Comparison of ENCODE assay signal across 11 cellular contexts in the genomic region with DNA sequence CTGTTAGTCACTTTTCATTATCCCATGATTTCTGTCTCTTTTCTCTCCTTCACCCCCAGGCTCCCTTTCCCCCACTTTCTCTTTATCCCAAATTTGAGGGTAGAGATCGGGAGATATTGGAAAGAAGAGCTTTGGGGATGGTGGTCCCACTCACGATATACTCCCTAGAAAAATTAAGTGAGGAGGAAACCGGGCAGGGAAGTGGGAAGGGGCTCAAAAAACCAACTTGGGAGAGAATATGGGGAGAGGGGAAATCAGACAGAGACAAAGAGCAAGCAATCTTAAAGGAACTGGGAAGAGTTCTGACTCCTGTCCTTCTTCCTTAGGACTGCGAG. TPM values are rescaled to one million over a fixed set of nuclear protein-coding genes. Genes with fewer than 3 reads are reported as not detected.
DNase-seq lines count a peak whose midpoint lies in the region; ATAC-seq lines count a peak whose summit lies in the region.
"Had no signal": no experiment of that assay in that cellular context is flagged by ENCODE, and none has a peak within 500 bp of the region (broad histone marks: within the 10 kb centered on the region; RNA-seq: fewer than 3 reads in every experiment).

No MANE protein-coding gene starts in this region.

- H3K27ac Mint-ChIP-seq in activated CD4-positive, alpha-beta memory T cell treated with anti-CD3 and anti-CD28 coated beads for 36 hours: no peak overlapping the region
- H3K27ac Mint-ChIP-seq in activated CD4-positive, alpha-beta memory T cell treated with anti-CD3 and anti-CD28 coated beads, Interleukin-2, amount 10 ng/mL, durations not matched to agents 7 days and 5 days: no peak overlapping the region
- H3K27ac Mint-ChIP-seq in activated T-helper 1 cell treated with anti-CD3 and anti-CD28 coated beads, Interleukin-12 subunit alpha, Interleukin-12 subunit beta, Interleukin-2, Interleukin-4 antibody, amounts not matched to agents 30 ng/mL and 10 ng/mL and 1 ng/mL, durations not matched to agents 14 hours and 24 hours and 36 hours: no peak overlapping the region
- peak overlapping the region; percentile 69 for H3K27ac Mint-ChIP-seq in stimulated activated memory B cell treated with anti-CD40 and anti-IgM and Interleukin-4, amounts not matched to agents 10 μg/mL and 1 μg/mL and 100 μg/mL, for 72 hours

- intact Hi-C loops in activated CD4-positive, alpha-beta memory T cell treated with anti-CD3 and anti-CD28 coated beads for 36 hours (cut with micrococcal nuclease): no loop called here
- intact Hi-C loops in activated T-helper 1 cell treated with anti-CD3 and anti-CD28 coated beads, Interleukin-12 subunit alpha, Interleukin-12 subunit beta, Interleukin-2, Interleukin-4 antibody, amounts not matched to agents 30 ng/mL and 10 ng/mL and 1 ng/mL, durations not matched to agents 14 hours and 24 hours and 36 hours (cut with micrococcal nuclease): no loop called here

- H3K4me3 ChIP-seq in iPS-20b (ENCODE audit: low read length): peak overlapping the region; percentile 85

- no peak overlapping the region for H3K27ac ChIP-seq in iPS-20b (ENCODE audit: low read length)

- H3K9me3 ChIP-seq in iPS-20b (ENCODE audit: insufficient read depth, low read depth, low read length): no peaks in the 10 kb centered on the region
- H3K9me3 ChIP-seq: tibial nerve had no signal

- peak overlapping the region; percentile 68; the same call in 1 of the 2 replicates for H3K9ac ChIP-seq in iPS-20b (ENCODE audit: low read depth, low read length)

- no peaks in the 10 kb centered on the region for H3K9me3 Mint-ChIP-seq in activated CD4-positive, alpha-beta memory T cell treated with anti-CD3 and anti-CD28 coated beads for 36 hours
- no peaks in the 10 kb centered on the region for H3K9me3 Mint-ChIP-seq in activated CD4-positive, alpha-beta memory T cell treated with anti-CD3 and anti-CD28 coated beads, Interleukin-2, amount 10 ng/mL, durations not matched to agents 7 days and 5 days
- H3K9me3 Mint-ChIP-seq in activated T-helper 1 cell treated with anti-CD3 and anti-CD28 coated beads, Interleukin-12 subunit alpha, Interleukin-12 subunit beta, Interleukin-2, Interleukin-4 antibody, amounts not matched to agents 30 ng/mL and 10 ng/mL and 1 ng/mL, durations not matched to agents 14 hours and 24 hours and 36 hours: no peaks in the 10 kb centered on the region
- H3K9me3 Mint-ChIP-seq in stimulated activated memory B cell treated with anti-CD40 and anti-IgM and Interleukin-4, amounts not matched to agents 10 μg/mL and 1 μg/mL and 100 μg/mL, for 72 hours: no peaks in the 10 kb centered on the region

- H3K4me1 ChIP-seq in iPS-20b (ENCODE audit: insufficient read depth, low read length): peaks cover 11% of the 10 kb centered on the region; the same call in 1 of the 2 replicates

- H3K27me3 Mint-ChIP-seq in activated CD4-positive, alpha-beta memory T cell treated with anti-CD3 and anti-CD28 coated beads for 36 hours: peaks cover 3% of the 10 kb centered on the region
- H3K27me3 Mint-ChIP-seq in activated CD4-positive, alpha-beta memory T cell treated with anti-CD3 and anti-CD28 coated beads, Interleukin-2, amount 10 ng/mL, durations not matched to agents 7 days and 5 days: peaks cover 18% of the 10 kb centered on the region
- peaks cover 16% of the 10 kb centered on the region for H3K27me3 Mint-ChIP-seq in activated T-helper 1 cell treated with anti-CD3 and anti-CD28 coated beads, Interleukin-12 subunit alpha, Interleukin-12 subunit beta, Interleukin-2, Interleukin-4 antibody, amounts not matched to agents 30 ng/mL and 10 ng/mL and 1 ng/mL, durations not matched to agents 14 hours and 24 hours and 36 hours (ENCODE audit: insufficient read depth)
- H3K27me3 Mint-ChIP-seq in stimulated activated memory B cell treated with anti-CD40 and anti-IgM and Interleukin-4, amounts not matched to agents 10 μg/mL and 1 μg/mL and 100 μg/mL, for 72 hours: peaks cover 15% of the 10 kb centered on the region

- H3K27me3 ChIP-seq in iPS-20b (ENCODE audit: insufficient read depth, low read length): peaks cover 39% of the 10 kb centered on the region

- POLR2A ChIA-PET in activated CD4-positive, alpha-beta memory T cell treated with anti-CD3 and anti-CD28 coated beads for 36 hours (lab: Charles Lee): no interaction called here
- POLR2A ChIA-PET in activated CD4-positive, alpha-beta memory T cell treated with anti-CD3 and anti-CD28 coated beads, Interleukin-2, amount 10 ng/mL, durations not matched to agents 7 days and 5 days (lab: Charles Lee): no interaction called here

- H3K36me3 ChIP-seq in iPS-20b (ENCODE audit: insufficient read depth, low read depth, low read length): no peaks in the 10 kb centered on the region
- H3K36me3 ChIP-seq: tibial nerve had no signal

- no peak for ATAC-seq in stimulated activated memory B cell treated with anti-CD40 and anti-IgM and Interleukin-4, amounts not matched to agents 10 μg/mL and 1 μg/mL and 100 μg/mL, for 72 hours
- no peak for ATAC-seq in GM18867 (IDR thresholded peaks at IDR 0.05; ENCODE audit: unreplicated experiment)
- ATAC-seq: activated CD4-positive, CD25-positive, alpha-beta regulatory T cell treated with anti-CD3 and anti-CD28 coated beads, Interleukin-2, amount 50 U/mL, for 24 hours had no signal

- no peaks in the 10 kb centered on the region for H3K36me3 Mint-ChIP-seq in activated CD4-positive, alpha-beta memory T cell treated with anti-CD3 and anti-CD28 coated beads for 36 hours
- no peaks in the 10 kb centered on the region for H3K36me3 Mint-ChIP-seq in activated CD4-positive, alpha-beta memory T cell treated with anti-CD3 and anti-CD28 coated beads, Interleukin-2, amount 10 ng/mL, durations not matched to agents 7 days and 5 days (ENCODE audit: low read depth)
- no peaks in the 10 kb centered on the region for H3K36me3 Mint-ChIP-seq in activated T-helper 1 cell treated with anti-CD3 and anti-CD28 coated beads, Interleukin-12 subunit alpha, Interleukin-12 subunit beta, Interleukin-2, Interleukin-4 antibody, amounts not matched to agents 30 ng/mL and 10 ng/mL and 1 ng/mL, durations not matched to agents 14 hours and 24 hours and 36 hours (ENCODE audit: low read depth)
- H3K36me3 Mint-ChIP-seq in stimulated activated memory B cell treated with anti-CD40 and anti-IgM and Interleukin-4, amounts not matched to agents 10 μg/mL and 1 μg/mL and 100 μg/mL, for 72 hours: peaks cover 8% of the 10 kb centered on the region

- no peaks in the 10 kb centered on the region for H3K4me1 Mint-ChIP-seq in activated CD4-positive, alpha-beta memory T cell treated with anti-CD3 and anti-CD28 coated beads for 36 hours (ENCODE audit: low read depth)
- peaks cover 3% of the 10 kb centered on the region for H3K4me1 Mint-ChIP-seq in activated CD4-positive, alpha-beta memory T cell treated with anti-CD3 and anti-CD28 coated beads, Interleukin-2, amount 10 ng/mL, durations not matched to agents 7 days and 5 days
- no peaks in the 10 kb centered on the region for H3K4me1 Mint-ChIP-seq in activated T-helper 1 cell treated with anti-CD3 and anti-CD28 coated beads, Interleukin-12 subunit alpha, Interleukin-12 subunit beta, Interleukin-2, Interleukin-4 antibody, amounts not matched to agents 30 ng/mL and 10 ng/mL and 1 ng/mL, durations not matched to agents 14 hours and 24 hours and 36 hours (ENCODE audit: low read depth)
- peaks cover 10% of the 10 kb centered on the region for H3K4me1 Mint-ChIP-seq in stimulated activated memory B cell treated with anti-CD40 and anti-IgM and Interleukin-4, amounts not matched to agents 10 μg/mL and 1 μg/mL and 100 μg/mL, for 72 hours

- CTCF ChIA-PET in activated CD4-positive, alpha-beta memory T cell treated with anti-CD3 and anti-CD28 coated beads for 36 hours (lab: Charles Lee): no interaction called here
- CTCF ChIA-PET in activated CD4-positive, alpha-beta memory T cell treated with anti-CD3 and anti-CD28 coated beads, Interleukin-2, amount 10 ng/mL, durations not matched to agents 7 days and 5 days (lab: Charles Lee): interaction anchor here (1.0 kb wide), 1 partner anchor 14 kb away, joined by 3 read pairs; no protein-coding TSS in a partner anchor

- DNase-seq in activated CD4-positive, alpha-beta memory T cell treated with anti-CD3 and anti-CD28 coated beads for 36 hours: no peak
- no peak for DNase-seq in activated CD4-positive, alpha-beta memory T cell treated with anti-CD3 and anti-CD28 coated beads, Interleukin-2, amount 10 ng/mL, durations not matched to agents 7 days and 5 days
- no peak for DNase-seq in activated T-helper 1 cell treated with anti-CD3 and anti-CD28 coated beads, Interleukin-12 subunit alpha, Interleukin-12 subunit beta, Interleukin-2, Interleukin-4 antibody, amounts not matched to agents 30 ng/mL and 10 ng/mL and 1 ng/mL, durations not matched to agents 14 hours and 24 hours and 36 hours (ENCODE audit: low spot score)
- DNase-seq in GM03348 (ENCODE audit: low spot score) (no peak), SW480 (ENCODE audit: low spot score) (no peak)
- DNase-seq: NCI-H2029 had no signal

- H3K4me3 Mint-ChIP-seq in activated CD4-positive, alpha-beta memory T cell treated with anti-CD3 and anti-CD28 coated beads for 36 hours: peak overlapping the region; percentile 51
- no peak overlapping the region for H3K4me3 Mint-ChIP-seq in activated CD4-positive, alpha-beta memory T cell treated with anti-CD3 and anti-CD28 coated beads, Interleukin-2, amount 10 ng/mL, durations not matched to agents 7 days and 5 days
- H3K4me3 Mint-ChIP-seq in activated T-helper 1 cell treated with anti-CD3 and anti-CD28 coated beads, Interleukin-12 subunit alpha, Interleukin-12 subunit beta, Interleukin-2, Interleukin-4 antibody, amounts not matched to agents 30 ng/mL and 10 ng/mL and 1 ng/mL, durations not matched to agents 14 hours and 24 hours and 36 hours: peak overlapping the region; percentile 65
- H3K4me3 Mint-ChIP-seq in stimulated activated memory B cell treated with anti-CD40 and anti-IgM and Interleukin-4, amounts not matched to agents 10 μg/mL and 1 μg/mL and 100 μg/mL, for 72 hours: peak overlapping the region; percentile 76

RNA-seq across cellular contexts. Expression of a gene that starts 0.9 kb away (rescaled TPM):
- under 1 TPM; 0.80 to 0.90 TPM for total RNA-seq in activated CD4-positive, alpha-beta memory T cell treated with anti-CD3 and anti-CD28 coated beads for 36 hours
- under 1 TPM; 0.23 to 0.25 TPM for total RNA-seq in activated CD4-positive, alpha-beta memory T cell treated with anti-CD3 and anti-CD28 coated beads, Interleukin-2, amount 10 ng/mL, durations not matched to agents 7 days and 5 days
- 0.24 and 0.39 TPM in 2 replicates for total RNA-seq in activated T-helper 1 cell treated with anti-CD3 and anti-CD28 coated beads, Interleukin-12 subunit alpha, Interleukin-12 subunit beta, Interleukin-2, Interleukin-4 antibody, amounts not matched to agents 30 ng/mL and 10 ng/mL and 1 ng/mL, durations not matched to agents 14 hours and 24 hours and 36 hours

RNA-seq across cellular contexts. Expression of a gene that starts 26.6 kb away (rescaled TPM):
- total RNA-seq in activated CD4-positive, alpha-beta memory T cell treated with anti-CD3 and anti-CD28 coated beads for 36 hours: 100 to 1,000 TPM in 1 of 2 experiments, 10 to 100 TPM in 1; 98.5 to 102 TPM
- 10 to 100 TPM; 54.1 to 56.3 TPM for total RNA-seq in activated CD4-positive, alpha-beta memory T cell treated with anti-CD3 and anti-CD28 coated beads, Interleukin-2, amount 10 ng/mL, durations not matched to agents 7 days and 5 days
- 121 and 132 TPM in 2 replicates for total RNA-seq in activated T-helper 1 cell treated with anti-CD3 and anti-CD28 coated beads, Interleukin-12 subunit alpha, Interleukin-12 subunit beta, Interleukin-2, Interleukin-4 antibody, amounts not matched to agents 30 ng/mL and 10 ng/mL and 1 ng/mL, durations not matched to agents 14 hours and 24 hours and 36 hours

RNA-seq across cellular contexts. Expression of a gene that starts 37.3 kb away (rescaled TPM):
- total RNA-seq in activated CD4-positive, alpha-beta memory T cell treated with anti-CD3 and anti-CD28 coated beads for 36 hours: 10 to 100 TPM; 53.2 to 56.6 TPM
- total RNA-seq in activated CD4-positive, alpha-beta memory T cell treated with anti-CD3 and anti-CD28 coated beads, Interleukin-2, amount 10 ng/mL, durations not matched to agents 7 days and 5 days: 100 to 1,000 TPM; 130 to 131 TPM
- total RNA-seq in activated T-helper 1 cell treated with anti-CD3 and anti-CD28 coated beads, Interleukin-12 subunit alpha, Interleukin-12 subunit beta, Interleukin-2, Interleukin-4 antibody, amounts not matched to agents 30 ng/mL and 10 ng/mL and 1 ng/mL, durations not matched to agents 14 hours and 24 hours and 36 hours: 38.4 and 40.3 TPM in 2 replicates

RNA-seq across cellular contexts. Expression of a gene that starts 44.5 kb away (rescaled TPM):
- total RNA-seq in activated CD4-positive, alpha-beta memory T cell treated with anti-CD3 and anti-CD28 coated beads for 36 hours: 100 to 1,000 TPM; 158 to 165 TPM
- total RNA-seq in activated CD4-positive, alpha-beta memory T cell treated with anti-CD3 and anti-CD28 coated beads, Interleukin-2, amount 10 ng/mL, durations not matched to agents 7 days and 5 days: 100 to 1,000 TPM; 159 to 161 TPM
- total RNA-seq in activated T-helper 1 cell treated with anti-CD3 and anti-CD28 coated beads, Interleukin-12 subunit alpha, Interleukin-12 subunit beta, Interleukin-2, Interleukin-4 antibody, amounts not matched to agents 30 ng/mL and 10 ng/mL and 1 ng/mL, durations not matched to agents 14 hours and 24 hours and 36 hours: 155 and 166 TPM in 2 replicates

RNA-seq across cellular contexts. Expression of a gene that starts 53.0 kb away (rescaled TPM):
- total RNA-seq in activated CD4-positive, alpha-beta memory T cell treated with anti-CD3 and anti-CD28 coated beads for 36 hours: 10 to 100 TPM; 89.2 to 95.8 TPM
- total RNA-seq in activated CD4-positive, alpha-beta memory T cell treated with anti-CD3 and anti-CD28 coated beads, Interleukin-2, amount 10 ng/mL, durations not matched to agents 7 days and 5 days: 100 to 1,000 TPM; 135 to 138 TPM
- 90.1 and 97.5 TPM in 2 replicates for total RNA-seq in activated T-helper 1 cell treated with anti-CD3 and anti-CD28 coated beads, Interleukin-12 subunit alpha, Interleukin-12 subunit beta, Interleukin-2, Interleukin-4 antibody, amounts not matched to agents 30 ng/mL and 10 ng/mL and 1 ng/mL, durations not matched to agents 14 hours and 24 hours and 36 hours
